Comparison of ENCODE assay signal across 40 cellular contexts in the genomic region with DNA sequence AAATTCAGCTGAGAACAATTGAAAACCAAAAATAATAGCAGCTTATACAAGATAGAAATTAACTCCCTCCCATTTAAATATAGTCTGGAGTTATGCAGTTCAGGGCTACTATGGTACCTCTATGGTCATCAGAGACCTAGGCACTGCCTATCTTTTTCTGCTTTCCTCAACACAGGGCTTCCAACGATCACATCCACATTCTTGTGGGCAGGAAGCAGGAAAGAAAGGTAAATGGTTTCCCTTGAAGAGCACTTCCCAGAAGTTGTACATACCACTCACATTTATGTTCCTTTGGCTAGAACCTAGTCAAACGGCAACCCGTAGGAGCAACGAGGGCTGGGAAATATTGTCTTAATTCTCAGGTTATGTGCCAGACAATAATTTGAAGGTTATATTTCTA.
"Had no signal": no experiment of that assay in that cellular context is flagged by ENCODE, and none has a peak within 500 bp of the region (broad histone marks: within the 10 kb centered on the region; RNA-seq: fewer than 3 reads in every experiment).

No MANE protein-coding gene starts in this region.

- H3K4me3 Mint-ChIP-seq: activated B cell treated with CpG ODN at 0.5 μM for 24 hours; activated CD4-positive, alpha-beta memory T cell treated with anti-CD3 and anti-CD28 coated beads, Interleukin-2, amount 10 ng/mL, durations not matched to agents 7 days and 5 days; activated CD4-positive, alpha-beta T cell treated with anti-CD3 and anti-CD28 coated beads, Interleukin-2, amount 10 ng/mL, durations not matched to agents 7 days and 5 days; activated CD8-positive, alpha-beta memory T cell treated with anti-CD3 and anti-CD28 coated beads, Interleukin-2, amount 10 ng/mL, durations not matched to agents 7 days and 5 days; activated CD8-positive, alpha-beta T cell treated with anti-CD3 and anti-CD28 coated beads, Interleukin-2, amount 10 ng/mL, durations not matched to agents 7 days and 5 days; activated naive CD4-positive, alpha-beta T cell treated with anti-CD3 and anti-CD28 coated beads for 36 hours; activated naive CD8-positive, alpha-beta T cell treated with anti-CD3 and anti-CD28 coated beads for 36 hours; activated T-cell treated with anti-CD3 and anti-CD28 coated beads, Interleukin-2, amount 50 U/mL, for 4 hours; activated T-cell treated with anti-CD3 and anti-CD28 coated beads, Interleukin-2, amount 50 U/mL, for 72 hours; activated T-helper 1 cell treated with anti-CD3 and anti-CD28 coated beads, Interleukin-12 subunit alpha, Interleukin-12 subunit beta, Interleukin-2, Interleukin-4 antibody, amounts not matched to agents 30 ng/mL and 10 ng/mL and 1 ng/mL, durations not matched to agents 14 hours and 24 hours and 36 hours; activated T-helper 17 cell treated with anti-CD3 and anti-CD28 coated beads, Interleukin-2, amount 50 U/mL, for 72 hours; central memory CD8-positive, alpha-beta T cell; T-helper 1 cell treated with Interleukin-12 subunit alpha and Interleukin-12 subunit beta and Interleukin-4 antibody, amounts not matched to agents 30 μg/mL and 1 μg/mL, for 36 hours; T-helper 2 cell treated with Interferon-gamma antibody and Interleukin-4, amounts not matched to agents 5 μg/mL and 100 μg/mL, for 36 hours had no signal

- FAIRE-seq: astrocyte, bronchial epithelial cell, TTC549 had no signal

- H3K9me3 ChIP-seq: adrenal gland, body of pancreas had no signal

- H3K4me1 Mint-ChIP-seq: activated B cell treated with CpG ODN at 0.5 μM for 24 hours; activated CD4-positive, alpha-beta memory T cell treated with anti-CD3 and anti-CD28 coated beads, Interleukin-2, amount 10 ng/mL, durations not matched to agents 7 days and 5 days; activated CD4-positive, alpha-beta T cell treated with anti-CD3 and anti-CD28 coated beads, Interleukin-2, amount 10 ng/mL, durations not matched to agents 7 days and 5 days; activated CD8-positive, alpha-beta memory T cell treated with anti-CD3 and anti-CD28 coated beads, Interleukin-2, amount 10 ng/mL, durations not matched to agents 7 days and 5 days; activated naive CD8-positive, alpha-beta T cell treated with anti-CD3 and anti-CD28 coated beads for 36 hours; activated T-helper 17 cell treated with anti-CD3 and anti-CD28 coated beads, Interleukin-2, amount 50 U/mL, for 72 hours; central memory CD8-positive, alpha-beta T cell had no signal

- H3K27ac Mint-ChIP-seq: activated B cell treated with CpG ODN at 0.5 μM for 24 hours; activated CD4-positive, alpha-beta memory T cell treated with anti-CD3 and anti-CD28 coated beads, Interleukin-2, amount 10 ng/mL, durations not matched to agents 7 days and 5 days; activated CD4-positive, alpha-beta T cell treated with anti-CD3 and anti-CD28 coated beads, Interleukin-2, amount 10 ng/mL, durations not matched to agents 7 days and 5 days; activated CD8-positive, alpha-beta memory T cell treated with anti-CD3 and anti-CD28 coated beads, Interleukin-2, amount 10 ng/mL, durations not matched to agents 7 days and 5 days; activated CD8-positive, alpha-beta T cell treated with anti-CD3 and anti-CD28 coated beads, Interleukin-2, amount 10 ng/mL, durations not matched to agents 7 days and 5 days; activated naive CD4-positive, alpha-beta T cell treated with anti-CD3 and anti-CD28 coated beads for 36 hours; activated naive CD4-positive, alpha-beta T cell treated with anti-CD3 and anti-CD28 coated beads, Interleukin-2, amount 50 U/mL, for 72 hours; activated naive CD8-positive, alpha-beta T cell treated with anti-CD3 and anti-CD28 coated beads for 36 hours; activated T-cell treated with anti-CD3 and anti-CD28 coated beads, Interleukin-2, amount 50 U/mL, for 72 hours; activated T-helper 1 cell treated with anti-CD3 and anti-CD28 coated beads, Interleukin-12 subunit alpha, Interleukin-12 subunit beta, Interleukin-2, Interleukin-4 antibody, amounts not matched to agents 30 ng/mL and 10 ng/mL and 1 ng/mL, durations not matched to agents 14 hours and 24 hours and 36 hours; activated T-helper 17 cell treated with anti-CD3 and anti-CD28 coated beads, Interleukin-2, amount 50 U/mL, for 72 hours; T-helper 1 cell treated with Interleukin-12 subunit alpha and Interleukin-12 subunit beta and Interleukin-4 antibody, amounts not matched to agents 30 μg/mL and 1 μg/mL, for 36 hours; T-helper 2 cell treated with Interferon-gamma antibody and Interleukin-4, amounts not matched to agents 5 μg/mL and 100 μg/mL, for 36 hours had no signal

- H3K4me1 ChIP-seq: body of pancreas had no signal

- H3K27me3 Mint-ChIP-seq: activated B cell treated with CpG ODN at 0.5 μM for 24 hours; central memory CD8-positive, alpha-beta T cell had no signal

- DNase-seq: activated B cell treated with CpG ODN at 0.5 μM for 24 hours; activated CD4-positive, alpha-beta memory T cell treated with anti-CD3 and anti-CD28 coated beads, Interleukin-2, amount 10 ng/mL, durations not matched to agents 7 days and 5 days; activated CD4-positive, alpha-beta T cell treated with anti-CD3 and anti-CD28 coated beads for 4 hours; activated CD4-positive, alpha-beta T cell treated with anti-CD3 and anti-CD28 coated beads, Interleukin-2, amount 10 ng/mL, durations not matched to agents 7 days and 5 days; activated CD4-positive, alpha-beta T cell treated with anti-CD3 and anti-CD28 coated beads, Interleukin-2, amount 50 U/mL, for 48 hours; activated CD4-positive, CD25-positive, alpha-beta regulatory T cell treated with anti-CD3 and anti-CD28 coated beads, Interleukin-2, amount 50 U/mL, for 72 hours; activated CD8-positive, alpha-beta memory T cell treated with anti-CD3 and anti-CD28 coated beads for 24 hours; activated CD8-positive, alpha-beta memory T cell treated with anti-CD3 and anti-CD28 coated beads, Interleukin-2, amount 10 ng/mL, durations not matched to agents 7 days and 5 days; activated CD8-positive, alpha-beta T cell treated with anti-CD3 and anti-CD28 coated beads, Interleukin-2, amount 10 ng/mL, durations not matched to agents 7 days and 5 days; activated effector memory CD4-positive, alpha-beta T cell treated with anti-CD3 and anti-CD28 coated beads, Interleukin-2, amount 50 U/mL, for 16 hours; activated gamma-delta T cell treated with Interleukin-2 at 50 U/mL for 16 hours; activated naive CD4-positive, alpha-beta T cell; activated naive CD4-positive, alpha-beta T cell treated with anti-CD3 and anti-CD28 coated beads for 36 hours; activated naive CD4-positive, alpha-beta T cell treated with anti-CD3 and anti-CD28 coated beads, Interleukin-2, amount 50 U/mL, for 16 hours; activated naive CD8-positive, alpha-beta T cell treated with anti-CD3 and anti-CD28 coated beads for 36 hours; activated T-cell treated with anti-CD3 and anti-CD28 coated beads for 4 hours; activated T-cell treated with anti-CD3 and anti-CD28 coated beads, Interleukin-2, amount 50 U/mL, for 1 hour; activated T-cell treated with anti-CD3 and anti-CD28 coated beads, Interleukin-2, amount 50 U/mL, for 4 hours; activated T-cell treated with anti-CD3 and anti-CD28 coated beads, Interleukin-2, amount 50 U/mL, for 72 hours; adrenal gland; amniotic stem cell; aorta; body of pancreas; brain microvascular endothelial cell; caudate nucleus; cerebellar nuclear complex; T-helper 1 cell; T-helper 2 cell; T-helper 9 cell had no signal

- H3K9me3 Mint-ChIP-seq: activated B cell treated with CpG ODN at 0.5 μM for 24 hours; activated CD4-positive, alpha-beta memory T cell treated with anti-CD3 and anti-CD28 coated beads, Interleukin-2, amount 10 ng/mL, durations not matched to agents 7 days and 5 days; activated CD4-positive, alpha-beta T cell treated with anti-CD3 and anti-CD28 coated beads, Interleukin-2, amount 10 ng/mL, durations not matched to agents 7 days and 5 days; activated naive CD4-positive, alpha-beta T cell treated with anti-CD3 and anti-CD28 coated beads for 36 hours; activated naive CD8-positive, alpha-beta T cell treated with anti-CD3 and anti-CD28 coated beads for 36 hours; activated T-cell treated with anti-CD3 and anti-CD28 coated beads, Interleukin-2, amount 50 U/mL, for 4 hours; activated T-cell treated with anti-CD3 and anti-CD28 coated beads, Interleukin-2, amount 50 U/mL, for 72 hours; activated T-helper 1 cell treated with anti-CD3 and anti-CD28 coated beads, Interleukin-12 subunit alpha, Interleukin-12 subunit beta, Interleukin-2, Interleukin-4 antibody, amounts not matched to agents 30 ng/mL and 10 ng/mL and 1 ng/mL, durations not matched to agents 14 hours and 24 hours and 36 hours; activated T-helper 17 cell treated with anti-CD3 and anti-CD28 coated beads, Interleukin-2, amount 50 U/mL, for 72 hours; central memory CD8-positive, alpha-beta T cell; T-helper 2 cell treated with Interferon-gamma antibody and Interleukin-4, amounts not matched to agents 5 μg/mL and 100 μg/mL, for 36 hours had no signal

- H3K36me3 Mint-ChIP-seq: activated CD8-positive, alpha-beta memory T cell treated with anti-CD3 and anti-CD28 coated beads, Interleukin-2, amount 10 ng/mL, durations not matched to agents 7 days and 5 days; activated naive CD4-positive, alpha-beta T cell treated with anti-CD3 and anti-CD28 coated beads, Interleukin-2, amount 50 U/mL, for 72 hours; activated naive CD8-positive, alpha-beta T cell treated with anti-CD3 and anti-CD28 coated beads for 36 hours had no signal

- H3K36me3 ChIP-seq: adrenal gland, brain microvascular endothelial cell, cardiac muscle cell had no signal

- H3K4me3 ChIP-seq: adrenal gland, body of pancreas, cardiac muscle cell had no signal

- H3K27ac ChIP-seq: adrenal gland, body of pancreas, brain microvascular endothelial cell, cardiac muscle cell, VCaP had no signal

- ATAC-seq: activated CD8-positive, alpha-beta memory T cell treated with anti-CD3 and anti-CD28 coated beads, Interleukin-2, amount 10 ng/mL, durations not matched to agents 7 days and 5 days; activated CD8-positive, alpha-beta T cell treated with anti-CD3 and anti-CD28 coated beads, Interleukin-2, amount 10 ng/mL, durations not matched to agents 7 days and 5 days; activated naive CD4-positive, alpha-beta T cell treated with anti-CD3 and anti-CD28 coated beads, Interleukin-2, amount 50 U/mL, for 72 hours; activated T-cell treated with anti-CD3 and anti-CD28 coated beads, Interleukin-2, amount 50 U/mL, for 4 hours; activated T-cell treated with anti-CD3 and anti-CD28 coated beads, Interleukin-2, amount 50 U/mL, for 72 hours; activated T-helper 17 cell treated with anti-CD3 and anti-CD28 coated beads, Interleukin-2, amount 50 U/mL, for 72 hours; body of pancreas had no signal

- H3K27me3 ChIP-seq: adrenal gland, body of pancreas, brain microvascular endothelial cell, cardiac muscle cell had no signal
